14 cellular contexts compared by ENCODE assay signal in the genomic region with DNA sequence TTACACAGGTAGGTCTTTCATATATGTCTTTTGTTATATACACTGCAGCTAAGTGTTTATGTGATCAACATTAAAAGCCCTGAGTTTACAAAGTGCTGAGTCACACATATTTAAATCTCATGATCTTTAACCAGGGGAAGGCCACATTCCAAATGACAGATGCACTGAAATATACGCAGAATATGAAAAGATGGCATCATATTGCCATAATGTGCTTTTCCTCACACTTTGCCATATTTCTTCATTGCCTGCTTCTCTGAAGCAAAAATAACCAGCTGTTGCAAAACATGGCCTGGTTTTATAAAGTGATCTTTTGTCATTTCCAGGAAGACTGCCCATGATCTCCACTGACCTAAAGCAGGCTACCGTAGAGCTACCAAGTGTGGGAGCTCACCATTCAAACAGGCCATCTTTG.
DNase-seq lines count a peak whose midpoint lies in the region; ATAC-seq and TF ChIP-seq lines count a peak whose summit lies in the region.
"Had no signal": no experiment of that assay in that cellular context is flagged by ENCODE, and none has a peak within 500 bp of the region (broad histone marks: within the 10 kb centered on the region; RNA-seq: fewer than 3 reads in every experiment).

No MANE protein-coding gene starts in this region.

- in situ Hi-C loops in ACHN (cut with HindIII; ENCODE audit: low pct_ligation_motif_present, low pct_unique_long_range_greater_than_20kb, low sequenced_read_pairs) = no loop called here
- in situ Hi-C loops in brain microvascular endothelial cell (cut with HindIII; ENCODE audit: low pct_ligation_motif_present, low sequenced_read_pairs) = no loop called here

- no peaks in the 10 kb centered on the region for H3K36me3 ChIP-seq in brain microvascular endothelial cell (replicated peaks)

- H3K27ac Mint-ChIP-seq in activated CD4-positive, alpha-beta memory T cell treated with anti-CD3 and anti-CD28 coated beads, Interleukin-2, amount 10 ng/mL, durations not matched to agents 7 days and 5 days = no peak overlapping the region
- H3K27ac Mint-ChIP-seq: activated T-helper 2 cell treated with anti-CD3 and anti-CD28 coated beads, Interferon-gamma antibody, Interleukin-2, Interleukin-4, amounts not matched to agents 10 μg/mL and 5 μg/mL and 100 μg/mL, durations not matched to agents 14 hours and 24 hours and 36 hours had no signal

- no peaks in the 10 kb centered on the region for H3K27me3 ChIP-seq in brain microvascular endothelial cell (replicated peaks)

- no peaks in the 10 kb centered on the region for H3K9me3 Mint-ChIP-seq in activated CD4-positive, alpha-beta memory T cell treated with anti-CD3 and anti-CD28 coated beads, Interleukin-2, amount 10 ng/mL, durations not matched to agents 7 days and 5 days
- H3K9me3 Mint-ChIP-seq: activated T-helper 2 cell treated with anti-CD3 and anti-CD28 coated beads, Interferon-gamma antibody, Interleukin-2, Interleukin-4, amounts not matched to agents 10 μg/mL and 5 μg/mL and 100 μg/mL, durations not matched to agents 14 hours and 24 hours and 36 hours; central memory CD8-positive, alpha-beta T cell had no signal

- CTCF ChIA-PET in activated CD4-positive, alpha-beta memory T cell treated with anti-CD3 and anti-CD28 coated beads, Interleukin-2, amount 10 ng/mL, durations not matched to agents 7 days and 5 days (lab: Charles Lee) = no interaction called here

- TF ChIP-seq CTCF in brain microvascular endothelial cell (IDR thresholded peaks at IDR 0.05; ENCODE audit: low read depth, low read length, missing control alignments) = no peak

- H3K4me1 Mint-ChIP-seq in activated CD4-positive, alpha-beta memory T cell treated with anti-CD3 and anti-CD28 coated beads, Interleukin-2, amount 10 ng/mL, durations not matched to agents 7 days and 5 days = no peaks in the 10 kb centered on the region
- H3K4me1 Mint-ChIP-seq: central memory CD8-positive, alpha-beta T cell had no signal

- peak overlapping the region; percentile 9 for H3K27ac ChIP-seq in brain microvascular endothelial cell

- POLR2A ChIA-PET in activated CD4-positive, alpha-beta memory T cell treated with anti-CD3 and anti-CD28 coated beads, Interleukin-2, amount 10 ng/mL, durations not matched to agents 7 days and 5 days (lab: Charles Lee) = no interaction called here

- no peaks in the 10 kb centered on the region for H3K36me3 Mint-ChIP-seq in activated CD4-positive, alpha-beta memory T cell treated with anti-CD3 and anti-CD28 coated beads, Interleukin-2, amount 10 ng/mL, durations not matched to agents 7 days and 5 days (ENCODE audit: low read depth)

- no peak overlapping the region for H3K4me3 ChIP-seq in brain microvascular endothelial cell (ENCODE audit: low read depth, low read length)

- DNase-seq in ACHN = peak; percentile 27
- DNase-seq in HT-29 (ENCODE audit: low spot score) = peak; percentile 42
- peak; percentile 46 for DNase-seq in brain microvascular endothelial cell
- DNase-seq in medulla oblongata (ENCODE audit: extremely low spot score) = peak; percentile 60
- DNase-seq in activated CD4-positive, alpha-beta memory T cell treated with anti-CD3 and anti-CD28 coated beads, Interleukin-2, amount 10 ng/mL, durations not matched to agents 7 days and 5 days = no peak
- DNase-seq: GF-D8, left cardiac atrium, NCI-H82, nucleus accumbens had no signal

- peaks cover 9% of the 10 kb centered on the region for H3K27me3 Mint-ChIP-seq in activated CD4-positive, alpha-beta memory T cell treated with anti-CD3 and anti-CD28 coated beads, Interleukin-2, amount 10 ng/mL, durations not matched to agents 7 days and 5 days

- ATAC-seq in GM19467 (IDR thresholded peaks at IDR 0.05; ENCODE audit: unreplicated experiment) = no peak
- no peak for ATAC-seq in GM19397 (IDR thresholded peaks at IDR 0.05; ENCODE audit: unreplicated experiment)
- no peak for ATAC-seq in GM19324 (IDR thresholded peaks at IDR 0.05; ENCODE audit: low FRiP score, unreplicated experiment)

- no peak overlapping the region for H3K4me3 Mint-ChIP-seq in activated CD4-positive, alpha-beta memory T cell treated with anti-CD3 and anti-CD28 coated beads, Interleukin-2, amount 10 ng/mL, durations not matched to agents 7 days and 5 days
- H3K4me3 Mint-ChIP-seq: central memory CD8-positive, alpha-beta T cell had no signal
